ENCODE assay signal across 22 cellular contexts in genomic region chr13:100110269-100110668, GRCh38. TPM values are rescaled to one million over a fixed set of nuclear protein-coding genes. Genes with fewer than 3 reads are reported as not detected.
DNase-seq lines count a peak whose midpoint lies in the region; ATAC-seq, FAIRE-seq and TF ChIP-seq lines count a peak whose summit lies in the region.
"Had no signal": no experiment of that assay in that cellular context is flagged by ENCODE, and none has a peak within 500 bp of the region (broad histone marks: within the 10 kb centered on the region; RNA-seq: fewer than 3 reads in every experiment).

No MANE protein-coding gene starts in this region.

- no peaks in the 10 kb centered on the region for H3K9me3 ChIP-seq in OCI-LY3 (ENCODE audit: insufficient read depth, low read length)
- no peaks in the 10 kb centered on the region for H3K9me3 ChIP-seq in right lobe of liver
- H3K9me3 ChIP-seq: BE2C, BLaER1 had no signal

- no peaks in the 10 kb centered on the region for H3K27me3 ChIP-seq in GM23338 (ENCODE audit: insufficient read depth)
- H3K27me3 ChIP-seq in OCI-LY3 (ENCODE audit: low read depth, low read length) = no peaks in the 10 kb centered on the region
- no peaks in the 10 kb centered on the region for H3K27me3 ChIP-seq in right lobe of liver
- H3K27me3 ChIP-seq: BE2C, BLaER1 had no signal

- TF ChIP-seq POLR2A in right lobe of liver (IDR thresholded peaks at IDR 0.05) = no peak

- peak; percentile 11 for FAIRE-seq in D721Med (lab: Jason Lieb, UNC)
- FAIRE-seq: G401.6, GM12891, GM19239 had no signal

- H3K4me2 ChIP-seq in GM23338 (no peak overlapping the region), OCI-LY3 (ENCODE audit: low read length) (peak overlapping the region; percentile 64; the same call in 1 of the 2 replicates)
- H3K4me2 ChIP-seq: BLaER1 had no signal

- H3K36me3 ChIP-seq in GM23338 (ENCODE audit: insufficient read depth) (peaks cover 14% of the 10 kb centered on the region; the same call in 1 of the 2 replicates), OCI-LY3 (replicated peaks; ENCODE audit: low read depth, low read length) (peaks cover 2% of the 10 kb centered on the region), right lobe of liver (peaks cover 0 to 10% (median 4%) of the 10 kb centered on the region in 4 donors)
- H3K36me3 ChIP-seq: BE2C had no signal

- no peak for ATAC-seq in GM23338
- ATAC-seq in right lobe of liver = peak; percentile 24 to 51 (median 35)

- H3K9ac ChIP-seq in OCI-LY3 (ENCODE audit: low read length) = no peak overlapping the region
- H3K9ac ChIP-seq: BLaER1 had no signal

- H3K9me3 Mint-ChIP-seq in GM23338 = no peaks in the 10 kb centered on the region
- H3K9me3 Mint-ChIP-seq: CD4-positive, alpha-beta memory T cell; CD4-positive, CD25-positive, alpha-beta regulatory T cell; CD8-positive, alpha-beta memory T cell had no signal

- 27% methylated on average over 2 of the region's 2 CpGs for WGBS in right lobe of liver (ENCODE audit: insufficient coverage, low coverage, low lambda C conversion rate, missing lambda C conversion rate)

- H3K4me1 ChIP-seq in GM23338 (ENCODE audit: insufficient read depth) = no peaks in the 10 kb centered on the region
- H3K4me1 ChIP-seq in OCI-LY3 (ENCODE audit: low read length) = peaks cover 28% of the 10 kb centered on the region
- peaks cover 0 to 62% (median 14%) of the 10 kb centered on the region in 4 donors for H3K4me1 ChIP-seq in right lobe of liver
- H3K4me1 ChIP-seq: BE2C, BLaER1 had no signal

- DNase-seq in D721Med (ENCODE audit: insufficient read length, low spot score) (no peak), GM23338 (ENCODE audit: low spot score) (no peak), right lobe of liver (no peak), NCI-H526 treated with DMSO at 0.1 percent for 48 hours (lab: John Stamatoyannopoulos, UW) (no peak), NCI-H345 (lab: John Stamatoyannopoulos, UW) (no peak)
- DNase-seq in stimulated activated naive CD4-positive, alpha-beta T cell treated with Interleukin-2 at 50 U/mL for 16 hours (lab: John Stamatoyannopoulos, UW) = no peak
- DNase-seq: 8988T; ACHN; BE2C; C1 segment of cervical spinal cord; CD4-positive, alpha-beta memory T cell; CD4-positive, CD25-positive, alpha-beta regulatory T cell; CD8-positive, alpha-beta memory T cell; COR-L47; DMS79 treated with DMSO at 0.1 percent for 48 hours; GF-D8 had no signal

- H4K20me1 ChIP-seq in GM23338 (replicated peaks; ENCODE audit: insufficient read depth) = no peaks in the 10 kb centered on the region; the same call in 1 of the 2 replicates
- H4K20me1 ChIP-seq in OCI-LY3 (ENCODE audit: insufficient read depth, low read length) = no peaks in the 10 kb centered on the region
- H4K20me1 ChIP-seq: BLaER1 had no signal

- H3F3A ChIP-seq in GM23338 (replicated peaks; ENCODE audit: low read depth) = no peaks in the 10 kb centered on the region

- intact Hi-C loops in right lobe of liver (cut with DNase I) = no loop called here

- H3K4me3 ChIP-seq in GM23338 (no peak overlapping the region), OCI-LY3 (ENCODE audit: low read length) (no peak overlapping the region), right lobe of liver (no peak overlapping the region)
- H3K4me3 ChIP-seq: BLaER1 had no signal

- H3K36me3 Mint-ChIP-seq in GM23338 (ENCODE audit: low read depth) = peaks cover 28% of the 10 kb centered on the region

- H3K27ac Mint-ChIP-seq in GM23338 = no peak overlapping the region
- H3K27ac Mint-ChIP-seq: CD4-positive, alpha-beta memory T cell; CD4-positive, CD25-positive, alpha-beta regulatory T cell; CD8-positive, alpha-beta memory T cell had no signal

- H2AFZ ChIP-seq in GM23338 = no peak overlapping the region
- no peak overlapping the region for H2AFZ ChIP-seq in OCI-LY3 (ENCODE audit: low read depth, low read length)

- TF ChIP-seq CTCF in D721Med (IDR thresholded peaks at IDR 0.05; ENCODE audit: insufficient read depth, missing control alignments) = no peak
- TF ChIP-seq CTCF in GM23338 (conservative IDR thresholded peaks at IDR 0.05; ENCODE audit: low read depth in 2 of 2) = no peak
- no peak for TF ChIP-seq CTCF in OCI-LY3 (IDR thresholded peaks at IDR 0.05; ENCODE audit: low read depth, low read length)
- no peak for TF ChIP-seq CTCF in right lobe of liver (IDR thresholded peaks at IDR 0.05)

- H3K27me3 Mint-ChIP-seq in GM23338 (ENCODE audit: insufficient read depth, low read depth, poor library complexity) = no peaks in the 10 kb centered on the region
- H3K27me3 Mint-ChIP-seq: CD4-positive, alpha-beta memory T cell; CD4-positive, CD25-positive, alpha-beta regulatory T cell; CD8-positive, alpha-beta memory T cell had no signal

- H3K27ac ChIP-seq in GM23338 (ENCODE audit: low read depth) = 0 out of 2 replicates have a peak overlapping the region, but pooled peaks have one; percentile 41
- no peak overlapping the region for H3K27ac ChIP-seq in OCI-LY3 (ENCODE audit: low read length)
- H3K27ac ChIP-seq in right lobe of liver = peak overlapping the region in 2 of 3 donors; percentile 27 to 56
- H3K27ac ChIP-seq: BLaER1 had no signal

- no peaks in the 10 kb centered on the region for H3K9me2 ChIP-seq in GM23338 (ENCODE audit: insufficient read depth)

- no peak overlapping the region for H3K4me3 Mint-ChIP-seq in GM23338
- H3K4me3 Mint-ChIP-seq: CD14-positive monocyte; CD4-positive, alpha-beta memory T cell; CD4-positive, CD25-positive, alpha-beta regulatory T cell; CD8-positive, alpha-beta memory T cell had no signal

- H3K79me2 ChIP-seq in GM23338 (replicated peaks; ENCODE audit: insufficient read depth) (peaks cover 58% of the 10 kb centered on the region), OCI-LY3 (ENCODE audit: low read length) (no peaks in the 10 kb centered on the region)

- peaks cover 2% of the 10 kb centered on the region; the same call in 2 of the 3 replicates for H3K4me1 Mint-ChIP-seq in GM23338
- H3K4me1 Mint-ChIP-seq: CD14-positive monocyte had no signal

TF ChIP-seq in GM23338, 12 proteins besides CTCF, POLR2A, EP300 and RAD21 (continues in another document):
- no peak for TF ChIP-seq REST (IDR thresholded peaks at IDR 0.05; ENCODE audit: unreplicated experiment)
- TF ChIP-seq ZNF331 (CRISPR knock-in tag; IDR thresholded peaks at IDR 0.05; ENCODE audit: low read depth) = no peak
- no peak for TF ChIP-seq ETS1 (IDR thresholded peaks at IDR 0.05)
- TF ChIP-seq NANOG (IDR thresholded peaks at IDR 0.05; ENCODE audit: borderline replicate concordance) = no peak
- no peak for TF ChIP-seq EZH2 (IDR thresholded peaks at IDR 0.05; ENCODE audit: low read depth, unreplicated experiment)
- no peak for TF ChIP-seq EZH2phosphoT487 (IDR thresholded peaks at IDR 0.05; ENCODE audit: unreplicated experiment)
- TF ChIP-seq POLR2AphosphoS5 (IDR thresholded peaks at IDR 0.05; ENCODE audit: low read depth) = no peak
- no peak for TF ChIP-seq STAT1 (IDR thresholded peaks at IDR 0.05; ENCODE audit: unreplicated experiment)
- TF ChIP-seq ZNF114 (CRISPR knock-in tag; IDR thresholded peaks at IDR 0.05) = no peak
- TF ChIP-seq JUNB (IDR thresholded peaks at IDR 0.05; ENCODE audit: unreplicated experiment) = no peak
- no peak for TF ChIP-seq CREB1 (CRISPR knock-in tag; IDR thresholded peaks at IDR 0.05; ENCODE audit: low read depth)

RNA-seq across cellular contexts. Expression of gene PCCA, which starts 21.4 kb away (rescaled TPM):
- 46.6 and 75.7 TPM in 2 replicates for total RNA-seq in GM23338 (2014; rRNA removed; shearing (Covaris generic))
- polyA plus RNA-seq in GM23338 (2016; fragmentation: Nextera tagmentation; extraction: Ambion mirVana) = 35.3 and 41.9 TPM in 2 replicates
- 100 to 1,000 TPM in 1 of 6 experiments, 10 to 100 TPM in 5; 58.2 to 161 (median 85.2) TPM for total RNA-seq in right lobe of liver
